Comparison of ENCODE assay signal across 9 cellular contexts in the genomic region with DNA sequence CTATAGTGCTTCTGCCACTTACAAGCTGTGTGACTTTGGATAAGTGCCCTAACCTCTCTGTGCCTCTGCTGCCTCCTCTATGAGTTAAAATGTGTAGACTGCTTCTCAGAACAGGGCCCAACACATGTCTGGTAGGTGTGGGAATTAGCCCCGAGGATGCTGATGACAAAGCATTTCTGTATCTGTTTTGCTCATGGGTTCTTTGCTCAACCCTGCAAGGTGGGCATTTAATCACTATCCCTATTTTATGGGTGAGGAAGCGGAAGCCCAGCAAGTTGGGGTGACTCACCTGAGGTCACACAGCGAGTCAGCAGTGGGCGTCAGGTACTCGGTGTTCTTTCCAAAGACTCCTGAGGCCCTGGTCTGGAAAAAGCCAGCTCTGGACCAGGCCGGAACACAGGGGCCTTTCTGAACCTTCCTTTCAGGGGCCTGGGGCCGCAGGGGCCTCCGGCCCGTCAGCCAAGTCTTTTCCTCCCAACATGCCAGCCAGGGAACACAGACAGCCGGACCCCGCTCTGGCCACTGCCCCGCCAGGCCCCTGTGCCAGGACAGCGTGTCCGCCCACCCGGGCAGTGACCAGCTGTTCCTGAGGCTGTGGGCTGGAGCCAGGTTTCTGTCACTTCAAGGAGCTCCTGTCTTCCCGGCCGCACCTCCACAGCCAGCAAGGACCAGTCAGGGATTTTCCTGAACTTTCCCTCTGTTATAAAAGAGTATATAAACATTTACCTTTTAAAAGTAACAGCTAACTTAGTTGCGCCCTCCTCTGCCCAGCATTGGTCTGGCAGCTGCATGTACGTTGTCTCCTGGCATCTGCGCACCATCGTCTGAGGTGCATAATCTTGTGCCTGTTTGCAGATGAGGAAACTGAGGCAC.
DNase-seq lines count a peak whose midpoint lies in the region; ATAC-seq and TF ChIP-seq lines count a peak whose summit lies in the region.
"Had no signal": no experiment of that assay in that cellular context is flagged by ENCODE, and none has a peak within 500 bp of the region (broad histone marks: within the 10 kb centered on the region; RNA-seq: fewer than 3 reads in every experiment).

No MANE protein-coding gene starts in this region.

- H3K9me3 Mint-ChIP-seq in mesothelial cell of epicardium = no peaks in the 10 kb centered on the region

- peak; percentile 46 for TF ChIP-seq CTCF in A673 (conservative IDR thresholded peaks at IDR 0.05; ENCODE audit: low read depth, low read length)
- peak; percentile 52 for TF ChIP-seq CTCF in Loucy (conservative IDR thresholded peaks at IDR 0.05; ENCODE audit: low read length)
- no peak for TF ChIP-seq CTCF in mesothelial cell of epicardium (IDR thresholded peaks at IDR 0.05; ENCODE audit: unreplicated experiment)

- no TSS peak for BruUV-seq in A673 (replicated peaks; lab: Mats Ljungman, UMichigan)

- peaks cover 51% of the 10 kb centered on the region for H3K4me1 Mint-ChIP-seq in mesothelial cell of epicardium

- H3K4me3 ChIP-seq in A673 (ENCODE audit: low read depth, low read length, poor library complexity, severe bottlenecking) (no peak overlapping the region), Loucy (ENCODE audit: low read length, poor library complexity, severe bottlenecking) (no peak overlapping the region)

- no peaks in the 10 kb centered on the region for H3F3A ChIP-seq in Loucy (ENCODE audit: low read depth)

- H3K27ac Mint-ChIP-seq in mesothelial cell of epicardium = peak overlapping the region; percentile 71

- no peak overlapping the region for H3K27ac ChIP-seq in A673 (ENCODE audit: low read depth, low read length, poor library complexity, severe bottlenecking)

- no peaks in the 10 kb centered on the region for H3K9me3 ChIP-seq in A673 (ENCODE audit: low read depth, low read length, poor library complexity, severe bottlenecking)
- H3K9me3 ChIP-seq in Loucy (ENCODE audit: insufficient read depth, low read depth, low read length) = no peaks in the 10 kb centered on the region

- peaks cover 96% of the 10 kb centered on the region for H3K79me2 ChIP-seq in Loucy (ENCODE audit: insufficient read depth, low read length)

- in situ Hi-C loops in G401 (cut with HindIII; ENCODE audit: low sequenced_read_pairs) = no loop called here

- peaks cover 61% of the 10 kb centered on the region for H4K20me1 ChIP-seq in Loucy (ENCODE audit: insufficient read depth, low read length, poor library complexity, severe bottlenecking)

- intact Hi-C loops in A673 (cut with micrococcal nuclease; ENCODE audit: unreplicated experiment) = no loop called here

- no peak for DNase-seq in A673 (ENCODE audit: low spot score)
- DNase-seq in dermis blood vessel endothelial cell = peak; percentile 55
- no peak for DNase-seq in mesothelial cell of epicardium (ENCODE audit: low spot score in 2 of 2, unreplicated experiment in 2 of 2)
- DNase-seq in G401 (ENCODE audit: low spot score) = no peak
- no peak for DNase-seq in NCI-H2107 (lab: John Stamatoyannopoulos, UW)
- DNase-seq: DMS153 had no signal

- no peaks in the 10 kb centered on the region for H3K27me3 ChIP-seq in A673 (replicated peaks; ENCODE audit: insufficient read depth, low read depth, low read length, poor library complexity)
- H3K27me3 ChIP-seq in Loucy (ENCODE audit: insufficient read depth, low read length, poor library complexity, severe bottlenecking) = no peaks in the 10 kb centered on the region

- H3K27me3 Mint-ChIP-seq in mesothelial cell of epicardium (ENCODE audit: low read depth) = no peaks in the 10 kb centered on the region

- H3K9ac ChIP-seq in Loucy (ENCODE audit: low read depth, low read length, poor library complexity, severe bottlenecking) = no peak overlapping the region

- no peak overlapping the region for H2AFZ ChIP-seq in Loucy (ENCODE audit: low read length)

- CTCF ChIA-PET in A673 (lab: Charles Lee) = interaction anchor here (0.5 to 0.6 kb wide), 2 partner anchors 10 to 163 kb away, joined by 3 to 6 read pairs; no protein-coding TSS in a partner anchor

- H3K9me2 ChIP-seq in Loucy (replicated peaks; ENCODE audit: low read depth, low read length) = no peaks in the 10 kb centered on the region

- ATAC-seq in HG03457 (IDR thresholded peaks at IDR 0.05; ENCODE audit: unreplicated experiment) = no peak
- ATAC-seq in GM21529 (IDR thresholded peaks at IDR 0.05; ENCODE audit: unreplicated experiment) = no peak

- H3K4me2 ChIP-seq in Loucy (ENCODE audit: low read depth, low read length, poor library complexity, severe bottlenecking) = no peak overlapping the region

- no peak overlapping the region for H3K4me3 Mint-ChIP-seq in mesothelial cell of epicardium

- H3K36me3 Mint-ChIP-seq in mesothelial cell of epicardium = no peaks in the 10 kb centered on the region

- H3K4me1 ChIP-seq in A673 (ENCODE audit: insufficient read depth, low read length, poor library complexity, severe bottlenecking) (peaks cover 18% of the 10 kb centered on the region), Loucy (ENCODE audit: insufficient read depth, low read length, poor library complexity, severe bottlenecking) (peaks cover 30% of the 10 kb centered on the region)

- POLR2A ChIA-PET in A673 (lab: Charles Lee; ENCODE audit: low non-redundant PET) = interaction anchor here (0.5 to 0.6 kb wide), 2 partner anchors 11 to 166 kb away, joined by 10 to 11 read pairs; no protein-coding TSS in a partner anchor

- H3K36me3 ChIP-seq in A673 (ENCODE audit: insufficient read depth, low read length, poor library complexity, severe bottlenecking) (no peaks in the 10 kb centered on the region), Loucy (ENCODE audit: insufficient read depth, low read length) (peaks cover 4% of the 10 kb centered on the region; the same call in 1 of the 2 replicates)
